16 cellular contexts compared by ENCODE assay signal in the genomic region with DNA sequence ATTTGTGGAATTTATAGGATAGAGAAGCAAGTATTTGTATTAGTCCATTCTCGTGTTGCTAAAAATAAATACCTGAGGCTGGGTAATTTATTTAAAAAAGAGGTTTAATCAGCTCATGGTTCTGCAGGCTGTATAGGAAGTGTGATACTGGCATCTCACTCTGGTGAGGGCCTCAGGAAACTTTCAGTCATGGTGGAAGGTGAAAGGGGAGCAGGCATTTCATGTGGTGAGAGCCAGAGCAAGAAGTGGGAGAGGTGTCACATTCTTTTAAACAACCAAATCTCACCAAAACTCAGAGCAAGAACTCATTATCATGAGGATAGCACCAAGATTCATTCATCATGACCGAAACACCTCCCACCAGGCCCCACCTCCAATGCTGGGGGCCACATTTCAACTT. TPM values are rescaled to one million over a fixed set of nuclear protein-coding genes. Genes with fewer than 3 reads are reported as not detected.
DNase-seq lines count a peak whose midpoint lies in the region; ATAC-seq and TF ChIP-seq lines count a peak whose summit lies in the region.
"Had no signal": no experiment of that assay in that cellular context is flagged by ENCODE, and none has a peak within 500 bp of the region (broad histone marks: within the 10 kb centered on the region; RNA-seq: fewer than 3 reads in every experiment).

No MANE protein-coding gene starts in this region.

- H3K36me3 ChIP-seq in trophoblast cell (ENCODE audit: control insufficient read depth in 1 of 2, insufficient read depth in 2 of 2, low read length in 2 of 2) = peaks cover 4 to 11% of the 10 kb centered on the region in 2 experiments
- H3K36me3 ChIP-seq in H7 (replicated peaks; ENCODE audit: control insufficient read depth, insufficient read depth, low read length) = no peaks in the 10 kb centered on the region

- peaks cover 12% of the 10 kb centered on the region for H3K4me1 Mint-ChIP-seq in activated CD8-positive, alpha-beta T cell treated with anti-CD3 and anti-CD28 coated beads for 36 hours (ENCODE audit: low read depth)
- H3K4me1 Mint-ChIP-seq in activated CD8-positive, alpha-beta T cell treated with anti-CD3 and anti-CD28 coated beads, Interleukin-2, amount 10 ng/mL, durations not matched to agents 7 days and 5 days (ENCODE audit: low read depth) = peaks cover 4% of the 10 kb centered on the region
- H3K4me1 Mint-ChIP-seq in Calu3 (ENCODE audit: low read depth, unreplicated experiment) = peaks cover 33% of the 10 kb centered on the region
- peaks cover 6% of the 10 kb centered on the region for H3K4me1 Mint-ChIP-seq in activated T-helper 1 cell treated with anti-CD3 and anti-CD28 coated beads, Interleukin-12 subunit alpha, Interleukin-12 subunit beta, Interleukin-2, Interleukin-4 antibody, amounts not matched to agents 30 ng/mL and 10 ng/mL and 1 ng/mL, durations not matched to agents 14 hours and 24 hours and 36 hours (ENCODE audit: low read depth)
- peaks cover 19% of the 10 kb centered on the region for H3K4me1 Mint-ChIP-seq in nephron
- peaks cover 11% of the 10 kb centered on the region for H3K4me1 Mint-ChIP-seq in CD4-positive, alpha-beta T cell (ENCODE audit: low read depth)

- H3K4me1 ChIP-seq in trophoblast cell (ENCODE audit: control insufficient read depth in 1 of 2, insufficient read depth in 2 of 2, low read length in 2 of 2) = peaks cover 3 to 6% of the 10 kb centered on the region in 2 experiments

- H3K36me3 Mint-ChIP-seq in activated CD8-positive, alpha-beta T cell treated with anti-CD3 and anti-CD28 coated beads for 36 hours (ENCODE audit: low read depth) = peaks cover 49% of the 10 kb centered on the region
- peaks cover 37% of the 10 kb centered on the region for H3K36me3 Mint-ChIP-seq in activated CD8-positive, alpha-beta T cell treated with anti-CD3 and anti-CD28 coated beads, Interleukin-2, amount 10 ng/mL, durations not matched to agents 7 days and 5 days (ENCODE audit: low read depth)
- H3K36me3 Mint-ChIP-seq in Calu3 (ENCODE audit: insufficient read depth, unreplicated experiment) (peaks cover 30% of the 10 kb centered on the region), nephron (ENCODE audit: low read depth) (peaks cover 50% of the 10 kb centered on the region)
- peaks cover 31% of the 10 kb centered on the region for H3K36me3 Mint-ChIP-seq in activated T-helper 1 cell treated with anti-CD3 and anti-CD28 coated beads, Interleukin-12 subunit alpha, Interleukin-12 subunit beta, Interleukin-2, Interleukin-4 antibody, amounts not matched to agents 30 ng/mL and 10 ng/mL and 1 ng/mL, durations not matched to agents 14 hours and 24 hours and 36 hours (ENCODE audit: low read depth)
- peaks cover 80% of the 10 kb centered on the region for H3K36me3 Mint-ChIP-seq in CD4-positive, alpha-beta T cell (ENCODE audit: low read depth)

- intact Hi-C loops in activated CD8-positive, alpha-beta T cell treated with anti-CD3 and anti-CD28 coated beads for 36 hours (cut with micrococcal nuclease) = no loop called here
- intact Hi-C loops in Calu3 (cut with micrococcal nuclease; ENCODE audit: unreplicated experiment) = no loop called here
- intact Hi-C loops in activated T-helper 1 cell treated with anti-CD3 and anti-CD28 coated beads, Interleukin-12 subunit alpha, Interleukin-12 subunit beta, Interleukin-2, Interleukin-4 antibody, amounts not matched to agents 30 ng/mL and 10 ng/mL and 1 ng/mL, durations not matched to agents 14 hours and 24 hours and 36 hours (cut with micrococcal nuclease) = loop anchor here (1.0 kb wide), 1 partner anchor 18 kb away; the partner anchor contains the start of gene SDCCAG8
- intact Hi-C loops in CD4-positive, alpha-beta T cell (cut with DNase I, micrococcal nuclease) = no loop called here

- H3K23ac ChIP-seq in trophoblast cell (ENCODE audit: low read length) = no peak overlapping the region

- WGBS in trophoblast cell (ENCODE audit: extremely low coverage, insufficient coverage, insufficient read length) = no CpG with 5 or more reads among the region's 2 CpGs

- H3K79me1 ChIP-seq in trophoblast cell (ENCODE audit: low read length) = no peaks in the 10 kb centered on the region

- H3K18ac ChIP-seq in trophoblast cell (ENCODE audit: low read length) = no peak overlapping the region

- peak; percentile 6 for DNase-seq in activated CD8-positive, alpha-beta T cell treated with anti-CD3 and anti-CD28 coated beads for 36 hours
- no peak for DNase-seq in activated CD8-positive, alpha-beta T cell treated with anti-CD3 and anti-CD28 coated beads, Interleukin-2, amount 10 ng/mL, durations not matched to agents 7 days and 5 days
- no peak for DNase-seq in Calu3
- DNase-seq in activated T-helper 1 cell treated with anti-CD3 and anti-CD28 coated beads, Interleukin-12 subunit alpha, Interleukin-12 subunit beta, Interleukin-2, Interleukin-4 antibody, amounts not matched to agents 30 ng/mL and 10 ng/mL and 1 ng/mL, durations not matched to agents 14 hours and 24 hours and 36 hours (ENCODE audit: low spot score) = no peak
- DNase-seq in trophoblast cell = no peak
- no peak for DNase-seq in H7
- DNase-seq in CD4-positive, alpha-beta T cell = no peak
- DNase-seq: 8988T, AML-193, DMS79, GOT3, HCEC 1CT, HFFc6 had no signal

- H3K4ac ChIP-seq in trophoblast cell (ENCODE audit: low read depth, low read length) = no peak overlapping the region

- no peak for TF ChIP-seq CTCF in activated CD8-positive, alpha-beta T cell treated with anti-CD3 and anti-CD28 coated beads for 36 hours (IDR thresholded peaks at IDR 0.05)
- no peak for TF ChIP-seq CTCF in Calu3 (IDR thresholded peaks at IDR 0.05; ENCODE audit: unreplicated experiment)
- TF ChIP-seq CTCF in nephron (IDR thresholded peaks at IDR 0.05; ENCODE audit: unreplicated experiment in 3 of 3) = no peak
- no peak for TF ChIP-seq CTCF in CD4-positive, alpha-beta T cell (IDR thresholded peaks at IDR 0.05)

- H2BK12ac ChIP-seq in trophoblast cell (ENCODE audit: low read length) = no peak overlapping the region

- no peaks in the 10 kb centered on the region for H3K9me3 Mint-ChIP-seq in activated CD8-positive, alpha-beta T cell treated with anti-CD3 and anti-CD28 coated beads for 36 hours
- H3K9me3 Mint-ChIP-seq in activated CD8-positive, alpha-beta T cell treated with anti-CD3 and anti-CD28 coated beads, Interleukin-2, amount 10 ng/mL, durations not matched to agents 7 days and 5 days (ENCODE audit: insufficient read depth) = no peaks in the 10 kb centered on the region
- no peaks in the 10 kb centered on the region for H3K9me3 Mint-ChIP-seq in Calu3 (ENCODE audit: low read depth, unreplicated experiment)
- no peaks in the 10 kb centered on the region for H3K9me3 Mint-ChIP-seq in activated T-helper 1 cell treated with anti-CD3 and anti-CD28 coated beads, Interleukin-12 subunit alpha, Interleukin-12 subunit beta, Interleukin-2, Interleukin-4 antibody, amounts not matched to agents 30 ng/mL and 10 ng/mL and 1 ng/mL, durations not matched to agents 14 hours and 24 hours and 36 hours
- peaks cover 8% of the 10 kb centered on the region for H3K9me3 Mint-ChIP-seq in nephron
- peaks cover 2% of the 10 kb centered on the region for H3K9me3 Mint-ChIP-seq in CD4-positive, alpha-beta T cell
- H3K9me3 Mint-ChIP-seq: HFFc6 had no signal

- H3K79me2 ChIP-seq in trophoblast cell (ENCODE audit: control insufficient read depth, insufficient read depth, low read length, poor library complexity) = no peaks in the 10 kb centered on the region

- H4K91ac ChIP-seq in trophoblast cell (ENCODE audit: low read depth, low read length) = no peak overlapping the region

- peaks cover 2% of the 10 kb centered on the region for H3K9me3 ChIP-seq in trophoblast cell (ENCODE audit: insufficient read depth, low read depth, low read length)
- H3K9me3 ChIP-seq in CD4-positive, alpha-beta T cell (ENCODE audit: control insufficient read depth, low read length) = no peaks in the 10 kb centered on the region

- POLR2A ChIA-PET in activated CD8-positive, alpha-beta T cell treated with anti-CD3 and anti-CD28 coated beads for 36 hours (lab: Charles Lee) = interaction anchor here (2.8 kb wide), 1 partner anchor 19 kb away, joined by 13 read pairs; the partner anchor contains the start of genes CEP170 and SDCCAG8
- POLR2A ChIA-PET in activated CD8-positive, alpha-beta T cell treated with anti-CD3 and anti-CD28 coated beads, Interleukin-2, amount 10 ng/mL, durations not matched to agents 7 days and 5 days (lab: Charles Lee) = no interaction called here
- POLR2A ChIA-PET in CD4-positive, alpha-beta T cell (lab: Charles Lee) = interaction anchor here (0.5 kb wide), 1 partner anchor 1285 kb away, joined by 3 read pairs; no protein-coding TSS in a partner anchor

- H4K8ac ChIP-seq in trophoblast cell (ENCODE audit: low read depth, low read length) = no peak overlapping the region

- H2BK120ac ChIP-seq in trophoblast cell (ENCODE audit: insufficient read depth, low read length, poor library complexity) = no peak overlapping the region

- H3K4me3 ChIP-seq in trophoblast cell (ENCODE audit: low read depth, low read length) (no peak overlapping the region), H7 (ENCODE audit: insufficient read depth, low read depth, low read length) (no peak overlapping the region)
- H3K4me3 ChIP-seq: BLaER1 had no signal

- no peak overlapping the region for H3K27ac ChIP-seq in trophoblast cell (ENCODE audit: low read depth, low read length)
- H3K27ac ChIP-seq in CD4-positive, alpha-beta T cell (ENCODE audit: low read depth, low read length) = no peak overlapping the region
- H3K27ac ChIP-seq: BLaER1 had no signal

- H3K14ac ChIP-seq in trophoblast cell (ENCODE audit: low read length) = no peak overlapping the region

- no peak overlapping the region for H4K12ac ChIP-seq in trophoblast cell (ENCODE audit: low read depth, low read length)

- CTCF ChIA-PET in activated CD8-positive, alpha-beta T cell treated with anti-CD3 and anti-CD28 coated beads for 36 hours (lab: Charles Lee) = no interaction called here
- CTCF ChIA-PET in activated CD8-positive, alpha-beta T cell treated with anti-CD3 and anti-CD28 coated beads, Interleukin-2, amount 10 ng/mL, durations not matched to agents 7 days and 5 days (lab: Charles Lee) = interaction anchor here (0.8 kb wide), 1 partner anchor 13 kb away, joined by 3 read pairs; no protein-coding TSS in a partner anchor
- CTCF ChIA-PET in Calu3 (lab: Charles Lee) = interaction anchor here (2.2 kb wide), 1 partner anchor 13 kb away, joined by 10 read pairs; no protein-coding TSS in a partner anchor
- CTCF ChIA-PET in CD4-positive, alpha-beta T cell (lab: Charles Lee) = no interaction called here

- ATAC-seq in activated CD8-positive, alpha-beta T cell treated with anti-CD3 and anti-CD28 coated beads for 36 hours = no peak
- no peak for ATAC-seq in activated CD8-positive, alpha-beta T cell treated with anti-CD3 and anti-CD28 coated beads, Interleukin-2, amount 10 ng/mL, durations not matched to agents 7 days and 5 days
- no peak for ATAC-seq in CD4-positive, alpha-beta T cell (ENCODE audit: poor library complexity)
- ATAC-seq: HepG2 had no signal

- no peak overlapping the region for H2AFZ ChIP-seq in trophoblast cell (ENCODE audit: insufficient read depth, low read length, poor library complexity)

- no peaks in the 10 kb centered on the region for H3K27me3 Mint-ChIP-seq in activated CD8-positive, alpha-beta T cell treated with anti-CD3 and anti-CD28 coated beads for 36 hours
- no peaks in the 10 kb centered on the region for H3K27me3 Mint-ChIP-seq in activated CD8-positive, alpha-beta T cell treated with anti-CD3 and anti-CD28 coated beads, Interleukin-2, amount 10 ng/mL, durations not matched to agents 7 days and 5 days (ENCODE audit: low read depth)
- H3K27me3 Mint-ChIP-seq in Calu3 (ENCODE audit: unreplicated experiment) (no peaks in the 10 kb centered on the region), nephron (ENCODE audit: low read depth) (no peaks in the 10 kb centered on the region)
- no peaks in the 10 kb centered on the region for H3K27me3 Mint-ChIP-seq in activated T-helper 1 cell treated with anti-CD3 and anti-CD28 coated beads, Interleukin-12 subunit alpha, Interleukin-12 subunit beta, Interleukin-2, Interleukin-4 antibody, amounts not matched to agents 30 ng/mL and 10 ng/mL and 1 ng/mL, durations not matched to agents 14 hours and 24 hours and 36 hours (ENCODE audit: insufficient read depth)
- no peaks in the 10 kb centered on the region for H3K27me3 Mint-ChIP-seq in CD4-positive, alpha-beta T cell

- no peak overlapping the region for H3K4me3 Mint-ChIP-seq in activated CD8-positive, alpha-beta T cell treated with anti-CD3 and anti-CD28 coated beads for 36 hours
- no peak overlapping the region for H3K4me3 Mint-ChIP-seq in activated CD8-positive, alpha-beta T cell treated with anti-CD3 and anti-CD28 coated beads, Interleukin-2, amount 10 ng/mL, durations not matched to agents 7 days and 5 days
- H3K4me3 Mint-ChIP-seq in Calu3 (ENCODE audit: low read depth, unreplicated experiment) (no peak overlapping the region), nephron (no peak overlapping the region)
- H3K4me3 Mint-ChIP-seq in activated T-helper 1 cell treated with anti-CD3 and anti-CD28 coated beads, Interleukin-12 subunit alpha, Interleukin-12 subunit beta, Interleukin-2, Interleukin-4 antibody, amounts not matched to agents 30 ng/mL and 10 ng/mL and 1 ng/mL, durations not matched to agents 14 hours and 24 hours and 36 hours = no peak overlapping the region
- H3K4me3 Mint-ChIP-seq in CD4-positive, alpha-beta T cell = no peak overlapping the region
- H3K4me3 Mint-ChIP-seq: HFFc6 had no signal

- H3K27me3 ChIP-seq in trophoblast cell (ENCODE audit: insufficient read depth, low read length) (no peaks in the 10 kb centered on the region), H7 (ENCODE audit: control insufficient read depth, insufficient read depth, low read length) (no peaks in the 10 kb centered on the region)
- no peaks in the 10 kb centered on the region for H3K27me3 ChIP-seq in CD4-positive, alpha-beta T cell (ENCODE audit: control insufficient read depth, insufficient read depth, low read length)
- H3K27me3 ChIP-seq: BLaER1 had no signal

- no peak overlapping the region for H2BK5ac ChIP-seq in trophoblast cell (ENCODE audit: low read depth, low read length, poor library complexity)

- H3K27ac Mint-ChIP-seq in activated CD8-positive, alpha-beta T cell treated with anti-CD3 and anti-CD28 coated beads for 36 hours = peak overlapping the region; percentile 47
- H3K27ac Mint-ChIP-seq in activated CD8-positive, alpha-beta T cell treated with anti-CD3 and anti-CD28 coated beads, Interleukin-2, amount 10 ng/mL, durations not matched to agents 7 days and 5 days = no peak overlapping the region
- H3K27ac Mint-ChIP-seq in Calu3 (ENCODE audit: unreplicated experiment) (peak overlapping the region; percentile 59), nephron (peak overlapping the region in 2 of 3 experiments; percentile 64 to 66)
- peak overlapping the region; percentile 61 for H3K27ac Mint-ChIP-seq in activated T-helper 1 cell treated with anti-CD3 and anti-CD28 coated beads, Interleukin-12 subunit alpha, Interleukin-12 subunit beta, Interleukin-2, Interleukin-4 antibody, amounts not matched to agents 30 ng/mL and 10 ng/mL and 1 ng/mL, durations not matched to agents 14 hours and 24 hours and 36 hours
- no peak overlapping the region for H3K27ac Mint-ChIP-seq in CD4-positive, alpha-beta T cell
- H3K27ac Mint-ChIP-seq: HFFc6 had no signal

- H3K9ac ChIP-seq in trophoblast cell (ENCODE audit: low read length) = no peak overlapping the region
- H3K9ac ChIP-seq: BLaER1 had no signal

- BruUV-seq in Calu3 (replicated peaks; lab: Mats Ljungman, UMichigan) = no TSS peak

- no peak overlapping the region for H2AK5ac ChIP-seq in trophoblast cell (ENCODE audit: low read length)

- no peak overlapping the region for H3K4me2 ChIP-seq in trophoblast cell (ENCODE audit: low read length)
- H3K4me2 ChIP-seq: BLaER1 had no signal

RNA-seq across cellular contexts. Expression of gene SDCCAG8, which starts 18.1 kb away (rescaled TPM):
- 10 to 100 TPM; 22.4 to 22.6 TPM for total RNA-seq in activated CD8-positive, alpha-beta T cell treated with anti-CD3 and anti-CD28 coated beads for 36 hours
- total RNA-seq in activated CD8-positive, alpha-beta T cell treated with anti-CD3 and anti-CD28 coated beads, Interleukin-2, amount 10 ng/mL, durations not matched to agents 7 days and 5 days = 10 to 100 TPM; 16.6 to 20.0 TPM
- 52.0 and 67.3 TPM in 2 replicates for total RNA-seq in Calu3 (2022)
- total RNA-seq in activated T-helper 1 cell treated with anti-CD3 and anti-CD28 coated beads, Interleukin-12 subunit alpha, Interleukin-12 subunit beta, Interleukin-2, Interleukin-4 antibody, amounts not matched to agents 30 ng/mL and 10 ng/mL and 1 ng/mL, durations not matched to agents 14 hours and 24 hours and 36 hours = 14.6 and 17.6 TPM in 2 replicates
- polyA plus RNA-seq in trophoblast cell (2013) = 19.6 and 20.8 TPM in 2 replicates
- total RNA-seq in H7 (2014; rRNA removed; shearing (Covaris generic)) = 145 and 166 TPM in 2 replicates
- 10 to 100 TPM; 18.3 to 21.2 TPM for total RNA-seq in CD4-positive, alpha-beta T cell

RNA-seq across cellular contexts. Expression of gene CEP170, which starts 18.9 kb away (rescaled TPM):
- 10 to 100 TPM; 37.5 to 45.7 TPM for total RNA-seq in activated CD8-positive, alpha-beta T cell treated with anti-CD3 and anti-CD28 coated beads for 36 hours
- total RNA-seq in activated CD8-positive, alpha-beta T cell treated with anti-CD3 and anti-CD28 coated beads, Interleukin-2, amount 10 ng/mL, durations not matched to agents 7 days and 5 days = 10 to 100 TPM; 24.3 to 26.9 TPM
- 86.7 and 133 TPM in 2 replicates for total RNA-seq in Calu3 (2022)
- total RNA-seq in activated T-helper 1 cell treated with anti-CD3 and anti-CD28 coated beads, Interleukin-12 subunit alpha, Interleukin-12 subunit beta, Interleukin-2, Interleukin-4 antibody, amounts not matched to agents 30 ng/mL and 10 ng/mL and 1 ng/mL, durations not matched to agents 14 hours and 24 hours and 36 hours = 47.6 and 51.6 TPM in 2 replicates
- 49.0 and 50.2 TPM in 2 replicates for polyA plus RNA-seq in trophoblast cell (2013)
- 113 and 157 TPM in 2 replicates for total RNA-seq in H7 (2014; rRNA removed; shearing (Covaris generic))
- total RNA-seq in CD4-positive, alpha-beta T cell = 10 to 100 TPM; 34.7 to 38.2 TPM

Comparison
In these comparisons a context has a peak if more than half of its experiments do, and no peak if none do; other contexts are left out.
1. H3K27ac Mint-ChIP-seq: peak in activated CD8-positive, alpha-beta T cell treated with anti-CD3 and anti-CD28 coated beads for 36 hours (single experiment), Calu3 (single experiment), activated T-helper 1 cell treated with anti-CD3 and anti-CD28 coated beads, Interleukin-12 subunit alpha, Interleukin-12 subunit beta, Interleukin-2, Interleukin-4 antibody, amounts not matched to agents 30 ng/mL and 10 ng/mL and 1 ng/mL, durations not matched to agents 14 hours and 24 hours and 36 hours (single experiment) and nephron (2 of 3); none in activated CD8-positive, alpha-beta T cell treated with anti-CD3 and anti-CD28 coated beads, Interleukin-2, amount 10 ng/mL, durations not matched to agents 7 days and 5 days (single experiment) and CD4-positive, alpha-beta T cell (single experiment).
2. CTCF ChIA-PET loops: an anchor here in activated CD8-positive, alpha-beta T cell treated with anti-CD3 and anti-CD28 coated beads, Interleukin-2, amount 10 ng/mL, durations not matched to agents 7 days and 5 days (0.8 kb wide) and Calu3 (2.2 kb wide); none called in activated CD8-positive, alpha-beta T cell treated with anti-CD3 and anti-CD28 coated beads for 36 hours and CD4-positive, alpha-beta T cell.